In the genomic region with DNA sequence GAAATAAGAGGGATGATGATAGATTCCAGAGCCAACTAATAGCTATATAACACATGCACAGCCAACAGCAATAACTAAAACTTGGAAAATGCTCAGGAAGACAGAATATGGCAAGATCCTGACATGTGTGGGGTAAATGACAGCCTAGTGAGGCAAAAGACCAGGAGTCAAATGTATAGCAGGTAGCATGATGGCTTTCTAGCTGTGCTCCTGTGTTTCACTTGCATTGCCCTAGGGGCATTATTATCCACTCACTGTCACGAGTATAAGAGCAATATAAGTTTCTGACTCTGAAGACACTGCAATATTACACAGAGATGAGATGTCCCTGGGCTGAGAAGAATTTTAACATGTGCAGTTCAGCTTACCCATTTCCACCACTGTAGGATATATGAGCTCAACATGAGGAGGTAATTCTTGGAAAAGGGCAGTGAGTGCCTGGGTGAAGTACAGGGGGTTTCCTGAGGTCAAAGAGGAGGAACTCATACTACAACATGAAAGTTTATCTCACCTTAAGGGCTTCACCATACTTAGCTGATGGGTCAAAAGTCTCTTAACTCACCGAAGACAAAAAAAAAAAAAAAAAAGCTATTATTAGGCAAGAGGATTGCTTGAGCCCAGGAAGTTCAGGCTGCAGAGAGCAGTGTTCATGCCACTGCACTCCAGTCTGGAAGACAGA, we compare ENCODE assay signal across 14 cellular contexts.
DNase-seq lines count a peak whose midpoint lies in the region; ATAC-seq and TF ChIP-seq lines count a peak whose summit lies in the region.
"Had no signal": no experiment of that assay in that cellular context is flagged by ENCODE, and none has a peak within 500 bp of the region (broad histone marks: within the 10 kb centered on the region; RNA-seq: fewer than 3 reads in every experiment).

No MANE protein-coding gene starts in this region.

- no peaks in the 10 kb centered on the region for H3K36me3 ChIP-seq in PC-3 (ENCODE audit: low read depth, low read length)
- H3K36me3 ChIP-seq: HAP-1 had no signal

- H3K4me3 ChIP-seq in epithelial cell of esophagus (ENCODE audit: low read length) (no peak overlapping the region), PC-3 (ENCODE audit: low read length) (no peak overlapping the region)
- H3K4me3 ChIP-seq: HAP-1 had no signal

- H3K79me2 ChIP-seq in PC-3 (ENCODE audit: low read length): no peaks in the 10 kb centered on the region

- intact Hi-C loops in PC-3 (cut with micrococcal nuclease): no loop called here

- no peaks in the 10 kb centered on the region for H3K9me2 ChIP-seq in PC-3 (replicated peaks; ENCODE audit: low read length)

- BruUV-seq in PC-3 (replicated peaks; lab: Mats Ljungman, UMichigan): no TSS peak

- H3K4me2 ChIP-seq in PC-3 (ENCODE audit: low read length): no peak overlapping the region

- H3K27me3 ChIP-seq in PC-3 (ENCODE audit: low read length): no peaks in the 10 kb centered on the region

- H3K9me3 ChIP-seq in PC-3 (ENCODE audit: low read length): no peaks in the 10 kb centered on the region
- H3K9me3 ChIP-seq: HAP-1 had no signal

- no peak overlapping the region for H3K9ac ChIP-seq in PC-3 (ENCODE audit: low read length)

- DNase-seq in KBM-7: peak; percentile 13
- peak; percentile 41 for DNase-seq in OCI-M1 (lab: John Stamatoyannopoulos, UW)
- DNase-seq in epithelial cell of esophagus (ENCODE audit: low read depth): peak; percentile 2
- no peak for DNase-seq in stimulated activated naive B cell treated with anti-CD40 and anti-IgM and Interleukin-4, amounts not matched to agents 10 μg/mL and 1 μg/mL and 100 μg/mL, for 72 hours
- no peak for DNase-seq in NAMALWA (ENCODE audit: low spot score)
- DNase-seq in PC-3: no peak
- no peak for DNase-seq in NCI-H1436 treated with DMSO at 0.1 percent for 48 hours (lab: John Stamatoyannopoulos, UW)
- DNase-seq: C1 segment of cervical spinal cord; Calu3; CD4-positive, alpha-beta T cell; DMS 273 treated with DMSO at 0.1 percent for 48 hours; GOT3 had no signal

- POLR2A ChIA-PET in PC-3 (lab: Charles Lee; ENCODE audit: unreplicated experiment): no interaction called here

- H3K27ac ChIP-seq in PC-3 (ENCODE audit: low read length): no peak overlapping the region

- peak; percentile 67 to 73 for ATAC-seq in stimulated activated naive B cell treated with anti-CD40 and anti-IgM and Interleukin-4, amounts not matched to agents 10 μg/mL and 1 μg/mL and 100 μg/mL, for 72 hours (replicated peaks)
- ATAC-seq in PC-3: no peak

- H3K4me1 Mint-ChIP-seq in stimulated activated naive B cell treated with anti-CD40 and anti-IgM and Interleukin-4, amounts not matched to agents 10 μg/mL and 1 μg/mL and 100 μg/mL, for 72 hours: no peaks in the 10 kb centered on the region
- H3K4me1 Mint-ChIP-seq: B cell had no signal

- no peak for TF ChIP-seq CTCF in epithelial cell of esophagus (IDR thresholded peaks at IDR 0.05; ENCODE audit: insufficient read depth, low read depth, low read length, missing control alignments)
- no peak for TF ChIP-seq CTCF in PC-3 (conservative IDR thresholded peaks at IDR 0.05; ENCODE audit: low read depth, low read length)

- H3K36me3 Mint-ChIP-seq in stimulated activated naive B cell treated with anti-CD40 and anti-IgM and Interleukin-4, amounts not matched to agents 10 μg/mL and 1 μg/mL and 100 μg/mL, for 72 hours: no peaks in the 10 kb centered on the region

- H3K9me3 Mint-ChIP-seq in stimulated activated naive B cell treated with anti-CD40 and anti-IgM and Interleukin-4, amounts not matched to agents 10 μg/mL and 1 μg/mL and 100 μg/mL, for 72 hours: peaks cover 0 to 1% of the 10 kb centered on the region in 2 donors
- H3K9me3 Mint-ChIP-seq: CD4-positive, alpha-beta T cell had no signal

- no peak overlapping the region for H3K4me3 Mint-ChIP-seq in stimulated activated naive B cell treated with anti-CD40 and anti-IgM and Interleukin-4, amounts not matched to agents 10 μg/mL and 1 μg/mL and 100 μg/mL, for 72 hours
- H3K4me3 Mint-ChIP-seq: B cell; CD4-positive, alpha-beta T cell had no signal

- no peak overlapping the region for H3K27ac Mint-ChIP-seq in stimulated activated naive B cell treated with anti-CD40 and anti-IgM and Interleukin-4, amounts not matched to agents 10 μg/mL and 1 μg/mL and 100 μg/mL, for 72 hours
- H3K27ac Mint-ChIP-seq: B cell; CD4-positive, alpha-beta T cell had no signal

- no peaks in the 10 kb centered on the region for H3F3A ChIP-seq in PC-3 (ENCODE audit: low read length, unreplicated experiment)

- H4K20me1 ChIP-seq in PC-3 (ENCODE audit: low read length): no peaks in the 10 kb centered on the region

- H3K27me3 Mint-ChIP-seq in stimulated activated naive B cell treated with anti-CD40 and anti-IgM and Interleukin-4, amounts not matched to agents 10 μg/mL and 1 μg/mL and 100 μg/mL, for 72 hours: no peaks in the 10 kb centered on the region
- H3K27me3 Mint-ChIP-seq: B cell; CD4-positive, alpha-beta T cell had no signal

- H2AFZ ChIP-seq in PC-3 (ENCODE audit: low read length): no peak overlapping the region

- no peaks in the 10 kb centered on the region for H3K4me1 ChIP-seq in PC-3 (ENCODE audit: insufficient read depth, low read length)

- in situ Hi-C loops in KBM-7 (cut with MboI; ENCODE audit: low pct_unique_long_range_greater_than_20kb, low sequenced_read_pairs): no loop called here

- CTCF ChIA-PET in PC-3 (lab: Charles Lee): interaction anchor here (0.6 kb wide), 3 partner anchors 182 to 1140 kb away, joined by 3 to 8 read pairs (median 6); no protein-coding TSS in a partner anchor

Comparison
In these comparisons a context has a peak if more than half of its experiments do, and no peak if none do; other contexts are left out.
1. DNase-seq: peak in KBM-7 (single experiment), OCI-M1 (single experiment) and epithelial cell of esophagus (single experiment); none in stimulated activated naive B cell treated with anti-CD40 and anti-IgM and Interleukin-4, amounts not matched to agents 10 μg/mL and 1 μg/mL and 100 μg/mL, for 72 hours (single experiment), NAMALWA (single experiment), PC-3 (single experiment) and NCI-H1436 treated with DMSO at 0.1 percent for 48 hours (single experiment).